8 cellular contexts compared by ENCODE assay signal in genomic region chr1:1613509-1614082, GRCh38. TPM values are rescaled to one million over a fixed set of nuclear protein-coding genes. Genes with fewer than 3 reads are reported as not detected.
DNase-seq lines count a peak whose midpoint lies in the region; ATAC-seq and TF ChIP-seq lines count a peak whose summit lies in the region.

No MANE protein-coding gene starts in this region.

- no peak overlapping the region for H3K9ac ChIP-seq in endodermal cell (ENCODE audit: extremely low read depth, low read length, poor library complexity, severe bottlenecking)

- H3K4me3 Mint-ChIP-seq in T-cell (peak overlapping the region; percentile 90 to 95 (median 92)), endodermal cell (peak overlapping the region; percentile 87), progenitor cell of endocrine pancreas (ENCODE audit: low read depth) (peak overlapping the region; percentile 96)

- CTCF ChIA-PET in T-cell (lab: Charles Lee) = interaction anchor here in 1 of 2 donors (0.8 to 1.0 kb wide), 2 partner anchors 16 to 44 kb away, joined by 3 read pairs; no protein-coding TSS in a partner anchor

- in situ Hi-C loops in GM13977 (cut with MboI; ENCODE audit: low pct_unique_long_range_greater_than_20kb, low sequenced_read_pairs, unreplicated experiment) = no loop called here

- H3K9me3 Mint-ChIP-seq in T-cell = no peaks in the 10 kb centered on the region
- no peaks in the 10 kb centered on the region for H3K9me3 Mint-ChIP-seq in endodermal cell
- H3K9me3 Mint-ChIP-seq in progenitor cell of endocrine pancreas (ENCODE audit: low read depth) = no peaks in the 10 kb centered on the region

- POLR2A ChIA-PET in T-cell (lab: Charles Lee) = interaction anchor here (0.6 to 2.4 kb wide), 6 partner anchors 10 to 337 kb away, joined by 3 to 16 read pairs (median 3); no protein-coding TSS in a partner anchor

- TF ChIP-seq CTCF in GM06990 (IDR thresholded peaks at IDR 0.05; ENCODE audit: insufficient read depth, low read length, poor library complexity, severe bottlenecking) (no peak), endodermal cell (conservative IDR thresholded peaks at IDR 0.05) (no peak), progenitor cell of endocrine pancreas (IDR thresholded peaks at IDR 0.05; ENCODE audit: unreplicated experiment) (no peak), testis (IDR thresholded peaks at IDR 0.05) (no peak), GM13977 (IDR thresholded peaks at IDR 0.05; ENCODE audit: extremely low read depth, insufficient read depth, missing control alignments) (no peak)

- H3K4me3 ChIP-seq in GM06990 (replicated peaks; ENCODE audit: low read depth, low read length) = peak overlapping the region; percentile 98; the same call in 1 of the 2 replicates
- peak overlapping the region; percentile 96 for H3K4me3 ChIP-seq in endodermal cell (ENCODE audit: low read length)
- H3K4me3 ChIP-seq in testis = peak overlapping the region in 1 of 2 donors; percentile 99

- ATAC-seq in T-cell (replicated peaks in 1 of 4) (no peak), HG03571 (IDR thresholded peaks at IDR 0.05; ENCODE audit: unreplicated experiment) (no peak)

- H3K27me3 Mint-ChIP-seq in T-cell (no peaks in the 10 kb centered on the region), endodermal cell (ENCODE audit: insufficient read depth) (no peaks in the 10 kb centered on the region), progenitor cell of endocrine pancreas (no peaks in the 10 kb centered on the region)

- no peak for DNase-seq in GM06990 (ENCODE audit: extremely low read depth, insufficient read length)
- no peak for DNase-seq in T-cell
- DNase-seq in endodermal cell = no peak
- no peak for DNase-seq in progenitor cell of endocrine pancreas (ENCODE audit: low spot score, unreplicated experiment)
- DNase-seq in testis = no peak
- no peak for DNase-seq in GM13977 (ENCODE audit: low spot score)
- DNase-seq in activated gamma-delta T cell (lab: John Stamatoyannopoulos, UW) = no peak

- peaks cover 8% of the 10 kb centered on the region for H3K4me1 ChIP-seq in endodermal cell (ENCODE audit: control insufficient read depth, insufficient read depth, low read length)
- peaks cover 29% of the 10 kb centered on the region for H3K4me1 ChIP-seq in testis

- intact Hi-C loops in testis (cut with DNase I; ENCODE audit: low total_unique reads) = no loop called here

- H3K36me3 Mint-ChIP-seq in T-cell (peaks cover 4% of the 10 kb centered on the region), endodermal cell (ENCODE audit: low read depth) (peaks cover 9% of the 10 kb centered on the region), progenitor cell of endocrine pancreas (ENCODE audit: insufficient read depth) (peaks cover 3% of the 10 kb centered on the region)

- H3K9me3 ChIP-seq in endodermal cell (ENCODE audit: control insufficient read depth, low read length) (no peaks in the 10 kb centered on the region), testis (no peaks in the 10 kb centered on the region)

- H3K4me1 Mint-ChIP-seq in T-cell = peaks cover 28 to 34% (median 29%) of the 10 kb centered on the region in 3 donors
- peaks cover 4% of the 10 kb centered on the region for H3K4me1 Mint-ChIP-seq in endodermal cell
- peaks cover 22% of the 10 kb centered on the region for H3K4me1 Mint-ChIP-seq in progenitor cell of endocrine pancreas (ENCODE audit: low read depth)

- no peaks in the 10 kb centered on the region for H3K27me3 ChIP-seq in GM06990 (replicated peaks; ENCODE audit: control insufficient read depth, insufficient read depth, low read length)
- no peaks in the 10 kb centered on the region for H3K27me3 ChIP-seq in endodermal cell (ENCODE audit: control insufficient read depth, insufficient read depth, low read length, poor library complexity, severe bottlenecking)
- H3K27me3 ChIP-seq in testis = no peaks in the 10 kb centered on the region

- H3K27ac Mint-ChIP-seq in T-cell (peak overlapping the region; percentile 94 to 98), endodermal cell (no peak overlapping the region), progenitor cell of endocrine pancreas (peak overlapping the region; percentile 31)

- WGBS in endodermal cell (ENCODE audit: insufficient coverage in 1 of 2, insufficient read length in 1 of 2), 2 experiments = 85 to 88% methylated on average over 11 of the region's 11 CpGs
- 30 to 37% methylated on average over 11 of the region's 11 CpGs for WGBS in testis, 2 donors

- H3K36me3 ChIP-seq in GM06990 (ENCODE audit: control insufficient read depth, insufficient read depth, low read length) = 0 out of 2 replicates have a peak, but pooled peaks cover 2% of the 10 kb centered on the region
- peaks cover 16% of the 10 kb centered on the region for H3K36me3 ChIP-seq in endodermal cell (ENCODE audit: control insufficient read depth, insufficient read depth, low read length)
- H3K36me3 ChIP-seq in testis (ENCODE audit: low read depth, missing control alignments) = no peaks in the 10 kb centered on the region

- no peak for TF ChIP-seq POLR2A in testis (IDR thresholded peaks at IDR 0.05)

- no peak overlapping the region for H3K27ac ChIP-seq in endodermal cell (ENCODE audit: low read depth, low read length)
- H3K27ac ChIP-seq in testis = no peak overlapping the region

RNA-seq across cellular contexts. Expression of gene MIB2, which starts 1.7 kb away (rescaled TPM):
- total RNA-seq in T-cell (100 to 1,000 TPM in 3 of 5 donors, 10 to 100 TPM in 2; 68.9 to 105 (median 103) TPM), endodermal cell (10 to 100 TPM; 77.4 to 97.9 TPM), progenitor cell of endocrine pancreas (132 and 144 TPM in 2 replicates), testis (100 to 1,000 TPM; 154 to 172 TPM)
- 46.2 TPM for polyA plus RNA-seq in endodermal cell (2013, experiment 1 of 2)
- 42.1 TPM for polyA plus RNA-seq in endodermal cell (2013, experiment 2 of 2)
- polyA plus RNA-seq in testis (ENCODE audit: insufficient read depth, low read depth, low replicate concordance) = 38.7 TPM

RNA-seq across cellular contexts. Expression of gene FNDC10, which starts 13.7 kb away (rescaled TPM):
- total RNA-seq in T-cell (1 to 10 TPM; 2.1 to 6.3 (median 5.9) TPM), endodermal cell (10 to 100 TPM; 10.4 to 10.8 TPM), progenitor cell of endocrine pancreas (2.7 and 4.2 TPM in 2 replicates), testis (10 to 100 TPM; 36.8 to 54.0 TPM)
- polyA plus RNA-seq in endodermal cell (2013, experiment 1 of 2) = 6.0 TPM
- polyA plus RNA-seq in endodermal cell (2013, experiment 2 of 2) = 5.7 TPM
- polyA plus RNA-seq in testis (ENCODE audit: insufficient read depth, low read depth, low replicate concordance) = 15.5 TPM

RNA-seq across cellular contexts. Expression of gene MMP23B, which starts 18.4 kb away (rescaled TPM):
- 10 to 100 TPM in 1 of 5 donors, 1 to 10 TPM in 4; 4.8 to 11.2 (median 6.8) TPM for total RNA-seq in T-cell
- total RNA-seq in endodermal cell = 10 to 100 TPM; 14.7 to 19.9 TPM
- polyA plus RNA-seq in endodermal cell (2013, experiment 1 of 2) = 10.1 TPM
- 10.4 TPM for polyA plus RNA-seq in endodermal cell (2013, experiment 2 of 2)
- 4.4 and 5.3 TPM in 2 replicates for total RNA-seq in progenitor cell of endocrine pancreas
- 10 to 100 TPM; 49.0 to 50.2 TPM for total RNA-seq in testis
- 13.1 TPM for polyA plus RNA-seq in testis (ENCODE audit: insufficient read depth, low read depth, low replicate concordance)

RNA-seq across cellular contexts. Expression of gene SSU72, which starts 38.9 kb away (rescaled TPM):
- total RNA-seq in T-cell = 100 to 1,000 TPM; 112 to 135 (median 134) TPM
- total RNA-seq in endodermal cell = 100 to 1,000 TPM; 133 to 138 TPM
- polyA plus RNA-seq in endodermal cell (2013, experiment 1 of 2) = 130 TPM
- polyA plus RNA-seq in endodermal cell (2013, experiment 2 of 2) = 116 TPM
- total RNA-seq in progenitor cell of endocrine pancreas = 114 and 118 TPM in 2 replicates
- total RNA-seq in testis = 100 to 1,000 TPM; 146 to 158 TPM
- polyA plus RNA-seq in testis (ENCODE audit: insufficient read depth, low read depth, low replicate concordance) = 67.0 TPM

RNA-seq across cellular contexts. Expression of gene CDK11B, which starts 45.2 kb away (rescaled TPM):
- total RNA-seq in T-cell (10 to 100 TPM; 38.0 to 54.3 (median 43.7) TPM), endodermal cell (10 to 100 TPM; 31.8 to 33.6 TPM), progenitor cell of endocrine pancreas (26.3 and 28.7 TPM in 2 replicates), testis (10 to 100 TPM; 48.1 to 56.0 TPM)
- polyA plus RNA-seq in endodermal cell (2013, experiment 1 of 2) = 42.7 TPM
- 37.7 TPM for polyA plus RNA-seq in endodermal cell (2013, experiment 2 of 2)
- 57.7 TPM for polyA plus RNA-seq in testis (ENCODE audit: insufficient read depth, low read depth, low replicate concordance)
